In genomic region chr10:34726862-34727261, GRCh38 we compare ENCODE assay signal across 14 cellular contexts.
"Had no signal": no experiment of that assay in that cellular context is flagged by ENCODE, and none has a peak within 500 bp of the region (broad histone marks: within the 10 kb centered on the region; RNA-seq: fewer than 3 reads in every experiment).

No MANE protein-coding gene starts in this region.

- H3K9me3 ChIP-seq: ascending aorta, breast epithelium, gastroesophageal sphincter, uterus had no signal

- H3K27ac ChIP-seq: ascending aorta, breast epithelium, gastroesophageal sphincter, uterus had no signal

- DNase-seq: activated CD4-positive, alpha-beta T cell treated with anti-CD3 and anti-CD28 coated beads, Interleukin-2, amount 50 U/mL, for 1 hour; activated naive CD4-positive, alpha-beta T cell treated with anti-CD3 and anti-CD28 coated beads for 36 hours; activated naive CD8-positive, alpha-beta T cell treated with anti-CD3 and anti-CD28 coated beads, Interleukin-2, amount 50 U/mL, for 24 hours; activated T-cell treated with anti-CD3 and anti-CD28 coated beads for 4 hours; cerebellar nuclear complex; effector memory CD8-positive, alpha-beta T cell; erythroblast; natural killer cell; nucleus accumbens; posterior cingulate gyrus had no signal

- H3K27me3 ChIP-seq: ascending aorta, breast epithelium, gastroesophageal sphincter, uterus had no signal

- H3K4me3 ChIP-seq: ascending aorta, breast epithelium, gastroesophageal sphincter, uterus had no signal

- H3K36me3 ChIP-seq: ascending aorta, breast epithelium, gastroesophageal sphincter, uterus had no signal
